26 cellular contexts compared by ENCODE assay signal in the genomic region with DNA sequence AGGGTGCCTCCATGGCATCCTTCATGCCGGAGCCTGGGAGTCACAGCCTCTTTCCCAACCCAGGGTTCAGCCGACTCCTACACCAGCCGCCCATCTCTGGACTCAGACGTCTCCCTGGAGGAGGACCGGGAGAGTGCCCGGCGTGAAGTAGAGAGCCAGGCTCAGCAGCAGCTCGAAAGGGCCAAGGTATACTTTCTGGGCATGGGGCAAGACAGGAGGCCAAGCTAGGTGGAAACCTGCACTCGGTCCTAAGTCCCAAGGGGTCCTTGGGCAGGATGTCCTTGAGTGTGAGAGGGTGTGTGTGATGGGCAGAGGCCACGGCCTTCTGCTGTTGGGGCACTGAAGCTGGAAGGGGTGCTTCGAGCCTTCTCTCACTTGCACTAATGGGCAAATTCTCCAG.
"Had no signal": no experiment of that assay in that cellular context is flagged by ENCODE, and none has a peak within 500 bp of the region (broad histone marks: within the 10 kb centered on the region; RNA-seq: fewer than 3 reads in every experiment).

No MANE protein-coding gene starts in this region.

- H3K9me3 ChIP-seq: left ventricle myocardium inferior, pancreas, prostate gland, stomach, testis, thyroid gland, transverse colon, upper lobe of left lung, vagina had no signal

- H3K4me1 ChIP-seq: pancreas, prostate gland had no signal

- H3K36me3 Mint-ChIP-seq: naive B cell, natural killer cell had no signal

- H3K36me3 ChIP-seq: neural progenitor cell, pancreas, prostate gland, transverse colon had no signal

- H3K4me2 ChIP-seq: neural progenitor cell had no signal

- H3K4me3 Mint-ChIP-seq: mesothelial cell of epicardium; naive B cell; natural killer cell; nephron progenitor cell; neural progenitor cell; stimulated activated naive B cell treated with anti-CD40 and anti-IgM and Interleukin-4, amounts not matched to agents 10 μg/mL and 1 μg/mL and 100 μg/mL, for 72 hours had no signal

- H3K9ac ChIP-seq: neural progenitor cell had no signal

- H3K27me3 Mint-ChIP-seq: naive B cell; stimulated activated naive B cell treated with anti-CD40 and anti-IgM and Interleukin-4, amounts not matched to agents 10 μg/mL and 1 μg/mL and 100 μg/mL, for 72 hours had no signal

- H3K9me3 Mint-ChIP-seq: mesothelial cell of epicardium; natural killer cell; nephron progenitor cell; neural progenitor cell; stimulated activated naive B cell treated with anti-CD40 and anti-IgM and Interleukin-4, amounts not matched to agents 10 μg/mL and 1 μg/mL and 100 μg/mL, for 72 hours had no signal

- H2AFZ ChIP-seq: neural progenitor cell had no signal

- H3K27ac Mint-ChIP-seq: mesothelial cell of epicardium, nephron progenitor cell, neural progenitor cell had no signal

- H3K4me3 ChIP-seq: left ventricle myocardium inferior, lung, neural progenitor cell, pancreas, prostate gland, skin epidermis, stomach, testis, thyroid gland, transverse colon, upper lobe of left lung, vagina had no signal

- H3K27me3 ChIP-seq: neural progenitor cell, pancreas, stomach, testis, thyroid gland, transverse colon, vagina had no signal

- H3K27ac ChIP-seq: left ventricle myocardium inferior, neural progenitor cell, pancreas, prostate gland, skin epidermis, stomach, testis, thyroid gland, transverse colon, upper lobe of left lung, vagina had no signal

- DNase-seq: left ventricle myocardium inferior; mesendoderm; naive B cell; natural killer cell; nephron progenitor cell; pancreas; retina; right cardiac atrium; stimulated activated CD4-positive, alpha-beta T cell treated with anti-CD3 and anti-CD28 coated beads, Interleukin-12 subunit alpha, Interleukin-12 subunit beta, amount 100 ng/mL, for 4 hours; stimulated activated CD4-positive, alpha-beta T cell treated with anti-CD3 and anti-CD28 coated beads, Interleukin-15, amount 100 ng/mL, for 24 hours; stimulated activated CD4-positive, alpha-beta T cell treated with anti-CD3 and anti-CD28 coated beads, Interleukin-2, amount 100 ng/mL, for 24 hours; stimulated activated CD4-positive, alpha-beta T cell treated with anti-CD3 and anti-CD28 coated beads, Interleukin-4, amount 100 ng/mL, for 1 hour; stimulated activated naive B cell treated with anti-CD40 and anti-IgM and Interleukin-4, amounts not matched to agents 10 μg/mL and 1 μg/mL and 100 μg/mL, for 72 hours; stimulated activated naive CD8-positive, alpha-beta T cell treated with anti-CD3 and anti-CD28 coated beads, Interleukin-15, Interleukin-2, amounts not matched to agents 100 U/mL and 50 U/mL, for 24 hours; stomach; testis; thyroid gland; transverse colon had no signal

- FAIRE-seq: pancreas had no signal

- ATAC-seq: natural killer cell; pancreas; right cardiac atrium; sciatic nerve; stimulated activated naive B cell treated with anti-CD40 and anti-IgM and Interleukin-4, amounts not matched to agents 10 μg/mL and 1 μg/mL and 100 μg/mL, for 72 hours; stimulated activated naive CD8-positive, alpha-beta T cell treated with anti-CD3 and anti-CD28 coated beads, Interleukin-15, Interleukin-2, amounts not matched to agents 100 U/mL and 50 U/mL, for 24 hours had no signal
